Comparison of ENCODE assay signal across 28 cellular contexts in genomic region chr5:59387127-59387526, GRCh38.
"Had no signal": no experiment of that assay in that cellular context is flagged by ENCODE, and none has a peak within 500 bp of the region (broad histone marks: within the 10 kb centered on the region; RNA-seq: fewer than 3 reads in every experiment).

No MANE protein-coding gene starts in this region.

- H3K4me1 ChIP-seq: colonic mucosa, esophagus muscularis mucosa, esophagus squamous epithelium, foreskin keratinocyte, gastroesophageal sphincter, heart left ventricle, heart right ventricle had no signal

- H3K27me3 ChIP-seq: colonic mucosa, dorsolateral prefrontal cortex, esophagus muscularis mucosa, esophagus squamous epithelium, foreskin keratinocyte, gastrocnemius medialis, gastroesophageal sphincter, heart left ventricle, heart right ventricle had no signal

- FAIRE-seq: colon, endometrium, endothelial cell of umbilical vein, frontal cortex had no signal

- H3K9me3 ChIP-seq: colonic mucosa, esophagus muscularis mucosa, esophagus squamous epithelium, gastrocnemius medialis, gastroesophageal sphincter, heart left ventricle, heart right ventricle had no signal

- H3K9me3 Mint-ChIP-seq: dendritic cell treated with granulocyte-macrophage colony-stimulating factor and Interleukin-4, amounts not matched to agents 40 ng/mL and 50 ng/mL, for 4 days; effector memory CD8-positive, alpha-beta T cell; endodermal cell had no signal

- H3K4me3 ChIP-seq: colonic mucosa, coronary artery, dorsolateral prefrontal cortex, esophagus muscularis mucosa, esophagus squamous epithelium, gastrocnemius medialis, gastroesophageal sphincter, heart left ventricle, heart right ventricle had no signal

- ATAC-seq: effector memory CD8-positive, alpha-beta T cell; esophagus mucosa; foreskin keratinocyte; gastrocnemius medialis; gastroesophageal sphincter; heart left ventricle; heart right ventricle had no signal

- H3K4me3 Mint-ChIP-seq: dendritic cell treated with granulocyte-macrophage colony-stimulating factor and Interleukin-4, amounts not matched to agents 40 ng/mL and 50 ng/mL, for 4 days; effector memory CD8-positive, alpha-beta T cell; endodermal cell had no signal

- H3K27ac ChIP-seq: colonic mucosa, coronary artery, dorsolateral prefrontal cortex, epithelial cell of prostate, esophagus muscularis mucosa, esophagus squamous epithelium, foreskin keratinocyte, gastrocnemius medialis, gastroesophageal sphincter, heart left ventricle, heart right ventricle had no signal

- H3K36me3 ChIP-seq: colonic mucosa, esophagus muscularis mucosa, esophagus squamous epithelium, gastrocnemius medialis, gastroesophageal sphincter, heart left ventricle, heart right ventricle had no signal

- H3K27ac Mint-ChIP-seq: dendritic cell treated with granulocyte-macrophage colony-stimulating factor and Interleukin-4, amounts not matched to agents 40 ng/mL and 50 ng/mL, for 4 days; effector memory CD8-positive, alpha-beta T cell; endodermal cell had no signal

- H3K27me3 Mint-ChIP-seq: dendritic cell treated with granulocyte-macrophage colony-stimulating factor and Interleukin-4, amounts not matched to agents 40 ng/mL and 50 ng/mL, for 4 days had no signal

- DNase-seq: colonic mucosa; cortex of kidney; dermis blood vessel endothelial cell; dorsolateral prefrontal cortex; effector CD4-positive, alpha-beta T cell; effector CD8-positive, alpha-beta T cell; effector memory CD8-positive, alpha-beta T cell; endodermal cell; erythroblast; esophagus squamous epithelium; foreskin fibroblast; foreskin keratinocyte; foreskin melanocyte; gastrocnemius medialis; glutamatergic neuron; head of caudate nucleus; heart left ventricle; heart right ventricle had no signal
